Comparison of ENCODE assay signal across 12 cellular contexts in the genomic region with DNA sequence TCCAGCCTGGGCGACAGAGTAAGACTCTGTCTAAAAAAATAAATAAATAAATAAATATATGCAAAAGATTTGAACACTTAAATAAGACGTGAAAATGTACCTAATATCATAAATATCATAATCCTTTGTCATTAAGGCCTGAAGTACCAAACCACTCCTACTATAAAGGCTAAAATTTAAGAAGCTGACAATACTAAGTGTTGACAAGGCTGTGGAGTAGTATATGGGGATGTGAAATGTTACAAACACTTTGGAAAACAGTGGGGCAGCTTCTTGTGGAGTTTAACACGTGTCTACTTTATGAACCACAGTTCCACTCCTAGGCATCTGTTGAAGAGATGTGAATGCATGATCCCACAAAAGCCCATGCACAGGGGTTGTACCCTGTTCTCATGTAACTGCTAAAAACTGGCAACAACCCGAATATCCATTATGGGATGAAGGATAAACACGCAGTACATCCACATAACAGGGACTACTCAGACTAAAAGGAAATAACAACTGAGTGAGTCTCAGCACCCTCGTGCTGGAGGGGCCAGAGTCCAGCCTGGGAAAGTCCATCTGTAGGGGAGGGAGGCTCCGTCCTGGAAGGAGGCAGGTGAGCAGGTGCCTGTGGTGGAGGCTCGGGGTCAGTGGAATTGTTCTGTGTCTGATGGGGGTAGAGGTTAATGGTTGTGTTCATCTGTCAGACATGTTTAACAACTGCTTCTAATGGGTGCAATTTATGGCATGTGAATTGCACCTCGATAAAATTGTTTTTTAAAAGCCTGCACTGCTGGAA. TPM values are rescaled to one million over a fixed set of nuclear protein-coding genes. Genes with fewer than 3 reads are reported as not detected.
DNase-seq lines count a peak whose midpoint lies in the region; ATAC-seq and TF ChIP-seq lines count a peak whose summit lies in the region.
"Had no signal": no experiment of that assay in that cellular context is flagged by ENCODE, and none has a peak within 500 bp of the region (broad histone marks: within the 10 kb centered on the region; RNA-seq: fewer than 3 reads in every experiment).

No MANE protein-coding gene starts in this region.

- H3K36me3 ChIP-seq in lower lobe of right lung (no peaks in the 10 kb centered on the region), spleen (no peaks in the 10 kb centered on the region)

- H3K27ac Mint-ChIP-seq in activated CD4-positive, alpha-beta memory T cell treated with anti-CD3 and anti-CD28 coated beads for 36 hours, result peak overlapping the region; percentile 76

- ATAC-seq in lower lobe of right lung (no peak), HG03460 (IDR thresholded peaks at IDR 0.05; ENCODE audit: unreplicated experiment) (no peak), HG03432 (IDR thresholded peaks at IDR 0.05; ENCODE audit: unreplicated experiment) (no peak)

- no peak for TF ChIP-seq CTCF in lower lobe of right lung (IDR thresholded peaks at IDR 0.05)
- no peak for TF ChIP-seq CTCF in spleen (IDR thresholded peaks at IDR 0.05 in 8 of 11, conservative IDR thresholded peaks at IDR 0.05 in 3 of 11)

- H3K4me1 ChIP-seq in lower lobe of right lung, result peaks cover 22% of the 10 kb centered on the region
- peaks cover 12 to 52% (median 37%) of the 10 kb centered on the region in 6 donors for H3K4me1 ChIP-seq in spleen

- CTCF ChIA-PET in activated CD4-positive, alpha-beta memory T cell treated with anti-CD3 and anti-CD28 coated beads for 36 hours (lab: Charles Lee), result no interaction called here

- peak; percentile 55 for DNase-seq in activated effector memory CD4-positive, alpha-beta T cell treated with anti-CD3 and anti-CD28 coated beads, Interleukin-2, amount 50 U/mL, for 16 hours
- no peak for DNase-seq in activated effector memory CD4-positive, alpha-beta T cell treated with Interleukin-2 at 50 U/mL for 16 hours
- DNase-seq in activated CD4-positive, alpha-beta memory T cell treated with anti-CD3 and anti-CD28 coated beads for 36 hours, result no peak
- DNase-seq in lower lobe of right lung, result peak; percentile 32
- peak; percentile 58 for DNase-seq in spleen
- DNase-seq in effector CD4-positive, alpha-beta T cell, result no peak
- DNase-seq: DMS79; MV-4-11; occipital lobe; stimulated activated CD4-positive, alpha-beta T cell treated with anti-CD3 and anti-CD28 coated beads, Interleukin-12 subunit alpha, Interleukin-12 subunit beta, amount 100 ng/mL, for 4 hours had no signal

- H3K27ac ChIP-seq in lower lobe of right lung (no peak overlapping the region), spleen (peak overlapping the region in 3 of 8 donors; percentile 91 to 95 (median 93))

- no peak for TF ChIP-seq POLR2A in spleen (IDR thresholded peaks at IDR 0.05)

- peaks cover 32% of the 10 kb centered on the region for H3K4me1 Mint-ChIP-seq in activated CD4-positive, alpha-beta memory T cell treated with anti-CD3 and anti-CD28 coated beads for 36 hours (ENCODE audit: low read depth)

- 84 to 86% (median 84%) methylated on average over 9 of the region's 9 CpGs for WGBS in spleen, 5 donors

- H3K36me3 Mint-ChIP-seq in activated CD4-positive, alpha-beta memory T cell treated with anti-CD3 and anti-CD28 coated beads for 36 hours, result no peaks in the 10 kb centered on the region

- no peaks in the 10 kb centered on the region for H3K9me3 ChIP-seq in lower lobe of right lung
- H3K9me3 ChIP-seq in spleen, result no peaks in the 10 kb centered on the region

- H3K27me3 ChIP-seq in lower lobe of right lung (ENCODE audit: low read depth) (no peaks in the 10 kb centered on the region), spleen (replicated peaks in 1 of 7) (no peaks in the 10 kb centered on the region)

- H3K9me3 Mint-ChIP-seq in activated CD4-positive, alpha-beta memory T cell treated with anti-CD3 and anti-CD28 coated beads for 36 hours, result no peaks in the 10 kb centered on the region

- no peak overlapping the region for H3K4me3 Mint-ChIP-seq in activated CD4-positive, alpha-beta memory T cell treated with anti-CD3 and anti-CD28 coated beads for 36 hours

- POLR2A ChIA-PET in activated CD4-positive, alpha-beta memory T cell treated with anti-CD3 and anti-CD28 coated beads for 36 hours (lab: Charles Lee), result no interaction called here

- H3K27me3 Mint-ChIP-seq in activated CD4-positive, alpha-beta memory T cell treated with anti-CD3 and anti-CD28 coated beads for 36 hours, result no peaks in the 10 kb centered on the region

- intact Hi-C loops in activated CD4-positive, alpha-beta memory T cell treated with anti-CD3 and anti-CD28 coated beads for 36 hours (cut with micrococcal nuclease), result no loop called here
- intact Hi-C loops in lower lobe of right lung (cut with DNase I) (no loop called here), spleen (cut with DNase I; ENCODE audit: low total_unique reads) (no loop called here)

- H3K4me3 ChIP-seq in lower lobe of right lung (no peak overlapping the region), spleen (no peak overlapping the region)

RNA-seq across cellular contexts. Expression of a gene that starts 6.7 kb away (rescaled TPM):
- 10 to 100 TPM; 29.2 to 30.3 TPM for total RNA-seq in activated CD4-positive, alpha-beta memory T cell treated with anti-CD3 and anti-CD28 coated beads for 36 hours
- total RNA-seq in lower lobe of right lung (50.7 TPM), spleen (10 to 100 TPM; 21.6 to 52.8 (median 35.0) TPM)
- 10 to 100 TPM in 2 of 3 donors, 1 to 10 TPM in 1; 7.5 to 17.6 (median 13.3) TPM for polyA plus RNA-seq in spleen

Comparison
In these comparisons a context has a peak if more than half of its experiments do, and no peak if none do; other contexts are left out.
1. DNase-seq: peak in activated effector memory CD4-positive, alpha-beta T cell treated with anti-CD3 and anti-CD28 coated beads, Interleukin-2, amount 50 U/mL, for 16 hours (single experiment), lower lobe of right lung (single experiment) and spleen (single experiment); none in activated effector memory CD4-positive, alpha-beta T cell treated with Interleukin-2 at 50 U/mL for 16 hours (single experiment), activated CD4-positive, alpha-beta memory T cell treated with anti-CD3 and anti-CD28 coated beads for 36 hours (single experiment) and effector CD4-positive, alpha-beta T cell (single experiment).